ENCODE assay signal across 11 cellular contexts in the genomic region with DNA sequence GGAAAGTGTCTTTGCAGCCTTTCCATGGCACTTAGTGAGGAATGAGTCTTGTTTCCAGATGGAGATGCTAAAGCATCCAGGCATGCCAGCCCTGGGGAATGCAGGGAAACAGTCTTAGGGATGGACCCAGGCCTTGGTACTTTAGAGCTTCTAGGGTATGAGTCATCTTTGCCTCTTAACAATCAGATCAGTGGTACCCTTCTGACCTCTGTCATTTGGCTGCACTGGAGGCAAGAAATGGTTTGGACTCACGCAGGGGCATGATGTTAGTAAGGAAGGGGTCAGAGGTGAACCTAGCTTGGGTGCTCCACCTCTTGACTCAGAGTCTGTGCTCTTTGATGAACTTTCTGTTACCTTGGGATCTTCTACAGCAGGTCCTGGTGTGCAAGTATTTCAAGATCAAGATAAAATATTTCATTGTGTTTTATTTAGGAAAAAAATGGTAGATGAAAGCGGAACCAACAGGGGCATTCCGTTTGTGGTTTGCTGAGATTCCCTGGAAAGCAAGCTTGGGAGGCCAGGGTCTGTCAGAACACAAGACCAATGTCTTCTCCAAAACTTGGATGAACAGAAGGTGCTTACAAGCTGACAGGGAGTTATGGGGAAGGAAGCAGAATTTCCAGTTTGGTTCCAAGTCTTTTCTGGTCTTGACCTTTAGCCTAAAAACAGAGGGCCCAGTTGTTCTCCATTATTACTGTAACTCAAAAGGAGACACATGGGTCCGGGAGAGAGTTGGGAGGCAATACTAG.
DNase-seq lines count a peak whose midpoint lies in the region; ATAC-seq and TF ChIP-seq lines count a peak whose summit lies in the region.
"Had no signal": no experiment of that assay in that cellular context is flagged by ENCODE, and none has a peak within 500 bp of the region (broad histone marks: within the 10 kb centered on the region; RNA-seq: fewer than 3 reads in every experiment).

No MANE protein-coding gene starts in this region.

- peak overlapping the region; percentile 1 for H3K27ac ChIP-seq in right cardiac atrium (ENCODE audit: low read length)
- no peak overlapping the region for H3K27ac ChIP-seq in suprapubic skin
- H3K27ac ChIP-seq: psoas muscle had no signal

- H3K4me1 ChIP-seq in right cardiac atrium (ENCODE audit: control insufficient read depth, insufficient read depth, low read length) (peaks cover 7% of the 10 kb centered on the region), suprapubic skin (peaks cover 31% of the 10 kb centered on the region)

- intact Hi-C loops in right cardiac atrium (cut with DNase I) = no loop called here
- intact Hi-C loops in sciatic nerve (cut with DNase I) = no loop called here

- H3K27me3 ChIP-seq in right cardiac atrium (ENCODE audit: control insufficient read depth, insufficient read depth) (no peaks in the 10 kb centered on the region), suprapubic skin (no peaks in the 10 kb centered on the region)

- no peak for TF ChIP-seq EP300 in suprapubic skin (IDR thresholded peaks at IDR 0.05)

- H3K36me3 ChIP-seq in suprapubic skin = no peaks in the 10 kb centered on the region

- WGBS in right cardiac atrium = 92% methylated on average over 4 of the region's 4 CpGs
- 76% methylated on average over 4 of the region's 4 CpGs for WGBS in suprapubic skin

- no peak for TF ChIP-seq POLR2A in suprapubic skin (IDR thresholded peaks at IDR 0.05)

- peak in 1 of 2 donors; percentile 22 for ATAC-seq in right cardiac atrium
- no peak for ATAC-seq in sciatic nerve

- peak; percentile 52 for DNase-seq in SIG-M5 treated with dmso at 0.1 percent for 504 hours (lab: John Stamatoyannopoulos, UW; ENCODE audit: unreplicated experiment)
- no peak for DNase-seq in SIG-M5 (lab: John Stamatoyannopoulos, UW)
- peak; percentile 91 for DNase-seq in SW480 (ENCODE audit: low spot score)
- DNase-seq in right cardiac atrium = no peak
- peak; percentile 45 for DNase-seq in stromal cell of bone marrow (ENCODE audit: low read depth)
- no peak for DNase-seq in cerebellar cortex (ENCODE audit: low spot score)
- DNase-seq in suprapubic skin (ENCODE audit: low spot score in 2 of 2) = no peak
- no peak for DNase-seq in sciatic nerve (ENCODE audit: low spot score)
- DNase-seq: Kasumi-1, NCI-H526 treated with DMSO at 0.1 percent for 48 hours, psoas muscle had no signal

- no peak for TF ChIP-seq CTCF in suprapubic skin (IDR thresholded peaks at IDR 0.05)

- H3K9me3 ChIP-seq in right cardiac atrium (ENCODE audit: control insufficient read depth, low read length) (no peaks in the 10 kb centered on the region), suprapubic skin (no peaks in the 10 kb centered on the region)
- H3K9me3 ChIP-seq: psoas muscle had no signal

- no peak overlapping the region for H3K4me3 ChIP-seq in right cardiac atrium (ENCODE audit: low read length)
- no peak overlapping the region for H3K4me3 ChIP-seq in suprapubic skin
- H3K4me3 ChIP-seq: psoas muscle had no signal

Comparison
In these comparisons a context has a peak if more than half of its experiments do, and no peak if none do; other contexts are left out.
1. DNase-seq: peak in SIG-M5 treated with dmso at 0.1 percent for 504 hours (single experiment), SW480 (single experiment) and stromal cell of bone marrow (single experiment); none in SIG-M5 (single experiment), right cardiac atrium (0 of 3), cerebellar cortex (single experiment), suprapubic skin (0 of 2) and sciatic nerve (single experiment).